ENCODE assay signal across 8 cellular contexts in genomic region chr7:129948877-129949291, GRCh38. TPM values are rescaled to one million over a fixed set of nuclear protein-coding genes. Genes with fewer than 3 reads are reported as not detected.
DNase-seq lines count a peak whose midpoint lies in the region; ATAC-seq and TF ChIP-seq lines count a peak whose summit lies in the region.

No MANE protein-coding gene starts in this region.

- no peaks in the 10 kb centered on the region for H3K4me1 Mint-ChIP-seq in MCF 10A (ENCODE audit: insufficient read depth, unreplicated experiment)

- peaks cover 30% of the 10 kb centered on the region for H3K36me3 Mint-ChIP-seq in MCF 10A (ENCODE audit: insufficient read depth, unreplicated experiment)

- POLR2A ChIA-PET in MCF 10A (lab: Yijun Ruan, JAX), result interaction anchor here (0.5 to 9.6 kb wide), 40 partner anchors 10 to 1010 kb away, joined by 3 to 187 read pairs (median 6); partner anchors contain the start of gene KLHDC10

- peak overlapping the region; percentile 93 for H3K4me2 ChIP-seq in skeletal muscle satellite cell (ENCODE audit: low read length)

- H3K9me3 ChIP-seq in iPS-18a (ENCODE audit: control insufficient read depth, low read depth, low read length), result no peaks in the 10 kb centered on the region
- no peaks in the 10 kb centered on the region for H3K9me3 ChIP-seq in skeletal muscle satellite cell (replicated peaks; ENCODE audit: low read length)

- peak overlapping the region; percentile 67 for H3K4me3 ChIP-seq in GM12865 (ENCODE audit: low read depth, low read length)
- H3K4me3 ChIP-seq in iPS-18a (ENCODE audit: low read length), result peak overlapping the region; percentile 94
- H3K4me3 ChIP-seq in skeletal muscle satellite cell (ENCODE audit: low read length), result peak overlapping the region; percentile 96

- intact Hi-C loops in MCF 10A (cut with micrococcal nuclease), result loop anchor here (1.0 kb wide), 1 partner anchor 35 kb away; no protein-coding TSS in a partner anchor

- H3K27me3 ChIP-seq in iPS-18a (ENCODE audit: control insufficient read depth, insufficient read depth, low read length), result no peaks in the 10 kb centered on the region
- no peaks in the 10 kb centered on the region for H3K27me3 ChIP-seq in skeletal muscle satellite cell (ENCODE audit: control insufficient read depth, insufficient read depth, low read length)

- H3K27ac Mint-ChIP-seq in MCF 10A (ENCODE audit: low read depth, unreplicated experiment), result no peak overlapping the region

- TF ChIP-seq CTCF in GM12865 (IDR thresholded peaks at IDR 0.05; ENCODE audit: insufficient read depth, low read depth, low read length, missing control alignments) (no peak), MCF 10A (IDR thresholded peaks at IDR 0.05; ENCODE audit: unreplicated experiment) (no peak)

- peak; percentile 90 for DNase-seq in GM12865 (ENCODE audit: low read depth)
- peak; percentile 96 for DNase-seq in NCI-H146 (lab: John Stamatoyannopoulos, UW)
- DNase-seq in UCSD-AML1 (lab: John Stamatoyannopoulos, UW; ENCODE audit: unreplicated experiment), result peak; percentile 58
- peak; percentile 92 for DNase-seq in MCF 10A (ENCODE audit: unreplicated experiment)
- DNase-seq in LoVo (ENCODE audit: low spot score), result no peak

- H3K27me3 Mint-ChIP-seq in MCF 10A (ENCODE audit: insufficient read depth, unreplicated experiment), result no peaks in the 10 kb centered on the region

- peak; percentile 50 for ATAC-seq in HG02759 (IDR thresholded peaks at IDR 0.05; ENCODE audit: unreplicated experiment)

- H3K9ac ChIP-seq in iPS-18a (ENCODE audit: low read length), result peak overlapping the region; percentile 95
- H3K9ac ChIP-seq in skeletal muscle satellite cell (ENCODE audit: low read depth, low read length), result peak overlapping the region; percentile 90

- no TSS peak for BruUV-seq in MCF 10A (replicated peaks; lab: Mats Ljungman, UMichigan)

- H3K4me3 Mint-ChIP-seq in MCF 10A (ENCODE audit: unreplicated experiment), result no peak overlapping the region

- H3K4me1 ChIP-seq in iPS-18a (ENCODE audit: control insufficient read depth, low read depth, low read length) (peaks cover 32% of the 10 kb centered on the region), skeletal muscle satellite cell (ENCODE audit: control insufficient read depth, insufficient read depth, low read length) (peaks cover 35% of the 10 kb centered on the region)

- H3K36me3 ChIP-seq in iPS-18a (ENCODE audit: control insufficient read depth, low read depth, low read length) (peaks cover 3% of the 10 kb centered on the region), skeletal muscle satellite cell (ENCODE audit: insufficient read depth, low read length) (no peaks in the 10 kb centered on the region)

- H3K9me3 Mint-ChIP-seq in MCF 10A (ENCODE audit: unreplicated experiment), result no peaks in the 10 kb centered on the region

- CTCF ChIA-PET in MCF 10A (lab: Yijun Ruan, JAX), result interaction anchor here (0.5 to 6.3 kb wide), 9 partner anchors 10 to 284 kb away, joined by 3 to 47 read pairs (median 4); no protein-coding TSS in a partner anchor

- H3K27ac ChIP-seq in iPS-18a (ENCODE audit: low read length), result peak overlapping the region; percentile 95

RNA-seq across cellular contexts. Expression of gene UBE2H, which starts 3.9 kb away (rescaled TPM):
- total RNA-seq in MCF 10A (2022), result 128 and 130 TPM in 2 replicates
- 33.0 and 34.2 TPM in 2 replicates for total RNA-seq in skeletal muscle satellite cell (2012; rRNA removed)
